Comparison of ENCODE assay signal across 3 cellular contexts in genomic region chr12:107624493-107624892, GRCh38.
TF ChIP-seq lines count a peak whose summit lies in the region.

No MANE protein-coding gene starts in this region.

TF ChIP-seq in SK-N-SH treated with all-trans-retinoic acid at 6 μM for 48 hours, 23 proteins besides CTCF, POLR2A, EP300 and RAD21 (continued from another document):
- TF ChIP-seq TSHZ2 (CRISPR knock-in tag; IDR thresholded peaks at IDR 0.05), result no peak

TF ChIP-seq in SK-N-SH, 30 proteins besides CTCF, POLR2A, EP300 and RAD21 (continued from another document):
- TF ChIP-seq ZBTB33 (IDR thresholded peaks at IDR 0.05; ENCODE audit: borderline replicate concordance, low read depth) (no peak), CHD2 (IDR thresholded peaks at IDR 0.05; ENCODE audit: low read length, partially characterized antibody) (no peak)

TF ChIP-seq in K562, 482 proteins besides CTCF, POLR2A, EP300 and RAD21:
- TF ChIP-seq ZNF407 (IDR thresholded peaks at IDR 0.05; ENCODE audit: low read depth) (no peak), ZNF589 (CRISPR knock-in tag; IDR thresholded peaks at IDR 0.05; ENCODE audit: low read depth) (no peak), ZNF146 (CRISPR knock-in tag; IDR thresholded peaks at IDR 0.05; ENCODE audit: unreplicated experiment) (peak; percentile 61), ZNF316 (IDR thresholded peaks at IDR 0.05) (no peak), COPS2 (conservative IDR thresholded peaks at IDR 0.05) (no peak), XRCC4 (IDR thresholded peaks at IDR 0.05; ENCODE audit: extremely low read depth, insufficient read depth, insufficient read length) (no peak), CTCFL (IDR thresholded peaks at IDR 0.05; ENCODE audit: borderline replicate concordance, insufficient read depth, low read depth, low read length, poor library complexity, severe bottlenecking) (no peak)
